ENCODE assay signal across 11 cellular contexts in genomic region chr21:35324372-35325220, GRCh38.
DNase-seq lines count a peak whose midpoint lies in the region; ATAC-seq and TF ChIP-seq lines count a peak whose summit lies in the region.
"Had no signal": no experiment of that assay in that cellular context is flagged by ENCODE, and none has a peak within 500 bp of the region (broad histone marks: within the 10 kb centered on the region; RNA-seq: fewer than 3 reads in every experiment).

No MANE protein-coding gene starts in this region.

- no peak overlapping the region for H3K4me3 ChIP-seq in SJSA1

- H3K9me3 ChIP-seq in SJSA1 (replicated peaks): no peaks in the 10 kb centered on the region

- peaks cover 30% of the 10 kb centered on the region for H3K4me1 ChIP-seq in SJSA1 (replicated peaks)
- peaks cover 9% of the 10 kb centered on the region for H3K4me1 ChIP-seq in foreskin keratinocyte

- ATAC-seq in foreskin keratinocyte (no peak), natural killer cell (no peak)

- no peak overlapping the region for H3K4me3 Mint-ChIP-seq in natural killer cell
- H3K4me3 Mint-ChIP-seq: naive B cell had no signal

- no peaks in the 10 kb centered on the region for H3K36me3 Mint-ChIP-seq in natural killer cell
- H3K36me3 Mint-ChIP-seq: naive B cell had no signal

- no peaks in the 10 kb centered on the region for H3K27me3 ChIP-seq in SJSA1 (replicated peaks)
- H3K27me3 ChIP-seq in foreskin keratinocyte: no peaks in the 10 kb centered on the region

- no peaks in the 10 kb centered on the region for H3K4me1 Mint-ChIP-seq in natural killer cell
- H3K4me1 Mint-ChIP-seq: naive B cell had no signal

- TF ChIP-seq CTCF in foreskin keratinocyte (conservative IDR thresholded peaks at IDR 0.05) (no peak), natural killer cell (IDR thresholded peaks at IDR 0.05) (no peak)

- H3K27me3 Mint-ChIP-seq in natural killer cell (ENCODE audit: low read depth in 2 of 2): peaks cover 11 to 19% of the 10 kb centered on the region in 2 donors

- no peaks in the 10 kb centered on the region for H3K36me3 ChIP-seq in SJSA1

- intact Hi-C loops in natural killer cell (cut with micrococcal nuclease): no loop called here

- DNase-seq in Daoy (ENCODE audit: low read depth) (peak; percentile 68), SJSA1 (ENCODE audit: low read depth in 1 of 2, low spot score in 2 of 2) (peak; percentile 90 to 97), foreskin keratinocyte (peak; percentile 11 to 46), renal cortical epithelial cell (ENCODE audit: low read depth) (peak; percentile 71), T-helper 1 cell (no peak), natural killer cell (no peak), NCI-H345 treated with DMSO at 0.1 percent for 48 hours (lab: John Stamatoyannopoulos, UW; ENCODE audit: unreplicated experiment) (no peak), foreskin melanocyte (no peak)
- DNase-seq: effector memory CD4-positive, alpha-beta T cell; MM.1S; naive B cell had no signal

- H3K9me3 Mint-ChIP-seq in natural killer cell: no peaks in the 10 kb centered on the region
- H3K9me3 Mint-ChIP-seq: naive B cell had no signal

- H3K27ac Mint-ChIP-seq in natural killer cell: no peak overlapping the region
- H3K27ac Mint-ChIP-seq: naive B cell had no signal

- peak overlapping the region; percentile 89 for H3K27ac ChIP-seq in SJSA1
- H3K27ac ChIP-seq in foreskin keratinocyte: no peak overlapping the region

Comparison
In these comparisons a context has a peak if more than half of its experiments do, and no peak if none do; other contexts are left out.
1. DNase-seq: peak in Daoy (single experiment), SJSA1 (2 of 2), foreskin keratinocyte (2 of 2) and renal cortical epithelial cell (single experiment); none in T-helper 1 cell (0 of 5), natural killer cell (single experiment), NCI-H345 treated with DMSO at 0.1 percent for 48 hours (single experiment) and foreskin melanocyte (single experiment).